10 cellular contexts compared by ENCODE assay signal in the genomic region with DNA sequence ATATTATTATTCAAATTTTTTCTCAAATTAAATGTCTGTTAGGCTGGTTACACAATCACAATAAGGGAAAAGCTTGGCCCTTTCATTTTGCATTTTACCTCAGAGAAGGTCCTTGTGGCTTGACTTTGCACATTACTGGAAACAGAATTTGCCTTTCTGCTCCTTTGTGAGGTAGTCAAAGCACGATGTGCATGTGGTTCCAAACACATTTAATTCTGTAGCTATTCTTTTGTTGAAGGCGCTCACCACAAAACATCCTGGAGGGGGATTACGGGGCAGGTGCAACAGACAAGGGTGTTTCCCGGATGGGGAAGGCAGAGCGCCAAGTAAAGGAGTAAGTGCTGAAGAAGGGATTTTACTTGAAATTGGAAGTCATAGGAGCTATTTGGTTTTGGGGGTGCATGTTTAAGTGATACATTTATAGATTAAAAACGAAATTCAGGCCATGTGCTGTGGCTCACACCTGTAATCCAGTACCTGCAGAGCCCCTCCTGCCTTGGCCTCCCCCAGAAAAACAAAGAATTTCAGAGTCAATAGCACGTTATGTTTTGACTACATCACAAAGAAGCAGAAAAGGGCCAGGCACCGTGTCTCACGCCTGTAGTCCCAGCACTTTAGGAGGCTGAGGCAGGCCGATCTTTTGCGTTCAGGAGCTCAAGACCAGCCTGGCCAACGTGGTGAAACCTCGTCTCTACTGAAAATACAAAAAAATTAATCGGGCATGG.
DNase-seq lines count a peak whose midpoint lies in the region; ATAC-seq lines count a peak whose summit lies in the region.
"Had no signal": no experiment of that assay in that cellular context is flagged by ENCODE, and none has a peak within 500 bp of the region (broad histone marks: within the 10 kb centered on the region; RNA-seq: fewer than 3 reads in every experiment).

No MANE protein-coding gene starts in this region.

- DNase-seq in NCI-H1105 (lab: John Stamatoyannopoulos, UW) (peak; percentile 60), KG1 (lab: John Stamatoyannopoulos, UW) (no peak), NCI-H2171 (lab: John Stamatoyannopoulos, UW) (no peak), SW 1271 (lab: John Stamatoyannopoulos, UW) (no peak), medulla oblongata (ENCODE audit: extremely low spot score) (no peak)
- DNase-seq in effector CD8-positive, alpha-beta T cell (lab: John Stamatoyannopoulos, UW), result peak; percentile 9
- DNase-seq: gastrocnemius medialis, NCI-H510A treated with DMSO at 0.1 percent for 48 hours had no signal

- peak; percentile 62 for ATAC-seq in GM18499 (IDR thresholded peaks at IDR 0.05; ENCODE audit: insufficient read depth, unreplicated experiment)
- ATAC-seq in GM21515 (IDR thresholded peaks at IDR 0.05; ENCODE audit: unreplicated experiment), result peak; percentile 65
- ATAC-seq: gastrocnemius medialis had no signal

Comparison
In these comparisons a context has a peak if more than half of its experiments do, and no peak if none do; other contexts are left out.
1. DNase-seq: peak in NCI-H1105 (single experiment) and effector CD8-positive, alpha-beta T cell (single experiment); none in KG1 (single experiment), NCI-H2171 (single experiment), SW 1271 (0 of 2) and medulla oblongata (single experiment).